In genomic region chr13:110065780-110066179, GRCh38 we compare ENCODE assay signal across 11 cellular contexts.
"Had no signal": no experiment of that assay in that cellular context is flagged by ENCODE, and none has a peak within 500 bp of the region (broad histone marks: within the 10 kb centered on the region; RNA-seq: fewer than 3 reads in every experiment).

No MANE protein-coding gene starts in this region.

- H3K4me3 ChIP-seq: GM23248, GM23338, HAP-1 had no signal

- H3K9ac ChIP-seq: GM23248 had no signal

- H3K4me2 ChIP-seq: GM23338 had no signal

- H3K27ac Mint-ChIP-seq: GM23338, HFFc6 had no signal

- H3K9me3 Mint-ChIP-seq: GM23338, H9, HFFc6 had no signal

- ATAC-seq: GM23338, HCT116 had no signal

- H3K4me3 Mint-ChIP-seq: GM23338, H9, HFFc6 had no signal

- H3K36me3 ChIP-seq: HAP-1 had no signal

- H3K27ac ChIP-seq: GM23248 had no signal

- H2AFZ ChIP-seq: GM23248, GM23338 had no signal

- DNase-seq: GM23248, GOT3, H7, H9, HCEC 1CT, HFFc6 had no signal

- FAIRE-seq: H1, H54 had no signal

- H3K9me3 ChIP-seq: HAP-1 had no signal

- H3K4me1 ChIP-seq: HAP-1 had no signal
